In genomic region chr7:123198111-123198510, GRCh38 we compare ENCODE assay signal across 25 cellular contexts. TPM values are rescaled to one million over a fixed set of nuclear protein-coding genes. Genes with fewer than 3 reads are reported as not detected.
"Had no signal": no experiment of that assay in that cellular context is flagged by ENCODE, and none has a peak within 500 bp of the region (broad histone marks: within the 10 kb centered on the region; RNA-seq: fewer than 3 reads in every experiment).

No MANE protein-coding gene starts in this region.

- ATAC-seq: Panc1, PC-3, Right ventricle myocardium inferior had no signal

- H3K27me3 ChIP-seq: SJCRH30 had no signal

- H3K36me3 ChIP-seq: SJCRH30 had no signal

- DNase-seq: KBM-7, MV-4-11, NCI-H1048, NCI-H1105, NCI-H1417 treated with DMSO at 0.1 percent for 48 hours, NCI-H1694 treated with DMSO at 0.1 percent for 48 hours, NCI-H1930, NCI-H2107, NCI-H226, NCI-H446, NCI-H510A, NCI-H524 treated with DMSO at 0.1 percent for 48 hours, NCI-H774, PC-3, SHP77 treated with DMSO at 0.1 percent for 48 hours had no signal

- H3K4me3 ChIP-seq: SJCRH30, SK-N-MC had no signal

- H3K27ac ChIP-seq: HL-60, SJCRH30, SK-N-MC had no signal

RNA-seq across cellular contexts. Expression of gene SLC13A1, which starts 1.7 kb away (rescaled TPM):
- total RNA-seq: LHCN-M2, MCF 10A, OCI-LY7, PC-3, Right ventricle myocardium inferior, RPMI7951 had no signal
- polyA plus RNA-seq: IgD-negative memory B cell had no signal
